In the genomic region with DNA sequence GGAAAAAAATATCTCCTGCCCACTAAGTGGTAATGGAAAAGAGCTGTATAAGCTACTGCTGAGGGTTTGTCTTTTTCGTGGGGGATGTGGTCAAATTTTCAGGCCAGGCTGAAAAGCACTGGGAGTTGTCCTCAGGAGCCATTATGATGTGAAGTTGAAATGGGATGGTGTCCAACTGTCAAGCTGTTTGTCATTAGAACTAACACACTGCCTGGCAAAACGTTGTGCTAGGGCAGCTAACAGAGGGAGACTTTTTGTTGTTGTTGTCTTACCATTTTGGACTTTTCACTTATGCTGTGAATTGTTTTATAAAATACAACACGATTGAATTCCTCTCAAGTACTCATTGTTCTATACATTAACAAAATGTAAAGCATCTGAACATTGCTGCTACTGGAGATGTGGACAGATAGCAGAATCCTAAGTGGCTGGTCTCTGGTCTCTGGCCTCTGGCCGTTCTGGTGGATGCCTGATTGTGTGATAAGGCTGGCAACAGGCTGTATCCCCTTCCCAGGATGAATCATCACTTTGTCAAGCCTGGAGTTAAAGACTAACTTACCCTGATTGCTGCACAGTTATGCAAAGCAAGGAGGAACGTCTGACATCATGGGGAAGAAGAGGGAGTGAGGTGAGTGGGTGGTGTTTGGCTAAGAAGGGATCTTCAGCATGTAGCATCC, we compare ENCODE assay signal across 1 cellular context.
A peak's percentile ranks its signal among the peaks of the same experiment; 100 is the strongest.
TF ChIP-seq lines count a peak whose summit lies in the region.

No MANE protein-coding gene starts in this region.

TF ChIP-seq in HepG2, 621 proteins besides CTCF, POLR2A, EP300 and RAD21 (continued from another document and continues in another):
- no peak for TF ChIP-seq ZNF407 (CRISPR knock-in tag; IDR thresholded peaks at IDR 0.05; ENCODE audit: not compliant biosample characterization)
- TF ChIP-seq ZNF589 (CRISPR knock-in tag; conservative IDR thresholded peaks at IDR 0.05), result no peak
- no peak for TF ChIP-seq IKZF4 (CRISPR knock-in tag; IDR thresholded peaks at IDR 0.05; ENCODE audit: borderline replicate concordance, low read depth, not compliant biosample characterization)
- TF ChIP-seq GLMP (CRISPR knock-in tag; IDR thresholded peaks at IDR 0.05; ENCODE audit: borderline replicate concordance), result no peak
- TF ChIP-seq SYNCRIP (IDR thresholded peaks at IDR 0.05; ENCODE audit: insufficient read depth, low read depth, low read length), result no peak
- no peak for TF ChIP-seq ZNF83 (CRISPR knock-in tag; IDR thresholded peaks at IDR 0.05; ENCODE audit: borderline replicate concordance)
- TF ChIP-seq, protein P1, sequence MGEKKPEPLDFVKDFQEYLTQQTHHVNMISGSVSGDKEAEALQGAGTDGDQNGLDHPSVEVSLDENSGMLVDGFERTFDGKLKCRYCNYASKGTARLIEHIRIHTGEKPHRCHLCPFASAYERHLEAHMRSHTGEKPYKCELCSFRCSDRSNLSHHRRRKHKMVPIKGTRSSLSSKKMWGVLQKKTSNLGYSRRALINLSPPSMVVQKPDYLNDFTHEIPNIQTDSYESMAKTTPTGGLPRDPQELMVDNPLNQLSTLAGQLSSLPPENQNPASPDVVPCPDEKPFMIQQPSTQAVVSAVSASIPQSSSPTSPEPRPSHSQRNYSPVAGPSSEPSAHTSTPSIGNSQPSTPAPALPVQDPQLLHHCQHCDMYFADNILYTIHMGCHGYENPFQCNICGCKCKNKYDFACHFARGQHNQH (CRISPR knock-in tag; IDR thresholded peaks at IDR 0.05), result peak; percentile 92
- no peak for TF ChIP-seq TMF1 (CRISPR knock-in tag; IDR thresholded peaks at IDR 0.05; ENCODE audit: low read depth)
- no peak for TF ChIP-seq ZXDC (CRISPR knock-in tag; IDR thresholded peaks at IDR 0.05)
- TF ChIP-seq PAF1 (CRISPR knock-in tag; IDR thresholded peaks at IDR 0.05), result no peak
- no peak for TF ChIP-seq CBX2 (IDR thresholded peaks at IDR 0.05; ENCODE audit: low read depth, low read length)
- TF ChIP-seq CBX2 (CRISPR knock-in tag; IDR thresholded peaks at IDR 0.05; ENCODE audit: low read depth), result no peak
- TF ChIP-seq SRSF1 (optimal IDR thresholded peaks at IDR 0.05; ENCODE audit: low read depth, low read length), result no peak
- no peak for TF ChIP-seq ZUFSP (CRISPR knock-in tag; IDR thresholded peaks at IDR 0.05; ENCODE audit: borderline replicate concordance)
- no peak for TF ChIP-seq MLLT10 (CRISPR knock-in tag; IDR thresholded peaks at IDR 0.05)
- peak; percentile 98 for TF ChIP-seq ATM (IDR thresholded peaks at IDR 0.05; ENCODE audit: borderline replicate concordance)
- peak; percentile 83 for TF ChIP-seq KMT2A (CRISPR knock-in tag; IDR thresholded peaks at IDR 0.05)
- TF ChIP-seq ZFP62 (CRISPR knock-in tag; IDR thresholded peaks at IDR 0.05), result no peak
- TF ChIP-seq ZNF777 (CRISPR knock-in tag; IDR thresholded peaks at IDR 0.05), result no peak
- no peak for TF ChIP-seq ZNF740 (CRISPR knock-in tag; IDR thresholded peaks at IDR 0.05)
- TF ChIP-seq MLXIP (CRISPR knock-in tag; IDR thresholded peaks at IDR 0.05; ENCODE audit: borderline replicate concordance), result no peak
- TF ChIP-seq YEATS4 (CRISPR knock-in tag; IDR thresholded peaks at IDR 0.05; ENCODE audit: borderline replicate concordance), result peak; percentile 64; the same call in 1 of the 2 replicates
- peak; percentile 83; the same call in 1 of the 2 replicates for TF ChIP-seq YEATS2 (CRISPR knock-in tag; IDR thresholded peaks at IDR 0.05; ENCODE audit: borderline replicate concordance)
- peak; percentile 70; the same call in 1 of the 2 replicates for TF ChIP-seq ZSCAN9 (CRISPR knock-in tag; IDR thresholded peaks at IDR 0.05; ENCODE audit: borderline replicate concordance)
- TF ChIP-seq SUZ12 (IDR thresholded peaks at IDR 0.05; ENCODE audit: low read depth, low read length), result no peak
- TF ChIP-seq, protein P2, sequence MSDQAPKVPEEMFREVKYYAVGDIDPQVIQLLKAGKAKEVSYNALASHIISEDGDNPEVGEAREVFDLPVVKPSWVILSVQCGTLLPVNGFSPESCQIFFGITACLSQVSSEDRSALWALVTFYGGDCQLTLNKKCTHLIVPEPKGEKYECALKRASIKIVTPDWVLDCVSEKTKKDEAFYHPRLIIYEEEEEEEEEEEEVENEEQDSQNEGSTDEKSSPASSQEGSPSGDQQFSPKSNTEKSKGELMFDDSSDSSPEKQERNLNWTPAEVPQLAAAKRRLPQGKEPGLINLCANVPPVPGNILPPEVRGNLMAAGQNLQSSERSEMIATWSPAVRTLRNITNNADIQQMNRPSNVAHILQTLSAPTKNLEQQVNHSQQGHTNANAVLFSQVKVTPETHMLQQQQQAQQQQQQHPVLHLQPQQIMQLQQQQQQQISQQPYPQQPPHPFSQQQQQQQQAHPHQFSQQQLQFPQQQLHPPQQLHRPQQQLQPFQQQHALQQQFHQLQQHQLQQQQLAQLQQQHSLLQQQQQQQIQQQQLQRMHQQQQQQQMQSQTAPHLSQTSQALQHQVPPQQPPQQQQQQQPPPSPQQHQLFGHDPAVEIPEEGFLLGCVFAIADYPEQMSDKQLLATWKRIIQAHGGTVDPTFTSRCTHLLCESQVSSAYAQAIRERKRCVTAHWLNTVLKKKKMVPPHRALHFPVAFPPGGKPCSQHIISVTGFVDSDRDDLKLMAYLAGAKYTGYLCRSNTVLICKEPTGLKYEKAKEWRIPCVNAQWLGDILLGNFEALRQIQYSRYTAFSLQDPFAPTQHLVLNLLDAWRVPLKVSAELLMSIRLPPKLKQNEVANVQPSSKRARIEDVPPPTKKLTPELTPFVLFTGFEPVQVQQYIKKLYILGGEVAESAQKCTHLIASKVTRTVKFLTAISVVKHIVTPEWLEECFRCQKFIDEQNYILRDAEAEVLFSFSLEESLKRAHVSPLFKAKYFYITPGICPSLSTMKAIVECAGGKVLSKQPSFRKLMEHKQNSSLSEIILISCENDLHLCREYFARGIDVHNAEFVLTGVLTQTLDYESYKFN (CRISPR knock-in tag; conservative IDR thresholded peaks at IDR 0.05), result peak; percentile 81
